In the genomic region with DNA sequence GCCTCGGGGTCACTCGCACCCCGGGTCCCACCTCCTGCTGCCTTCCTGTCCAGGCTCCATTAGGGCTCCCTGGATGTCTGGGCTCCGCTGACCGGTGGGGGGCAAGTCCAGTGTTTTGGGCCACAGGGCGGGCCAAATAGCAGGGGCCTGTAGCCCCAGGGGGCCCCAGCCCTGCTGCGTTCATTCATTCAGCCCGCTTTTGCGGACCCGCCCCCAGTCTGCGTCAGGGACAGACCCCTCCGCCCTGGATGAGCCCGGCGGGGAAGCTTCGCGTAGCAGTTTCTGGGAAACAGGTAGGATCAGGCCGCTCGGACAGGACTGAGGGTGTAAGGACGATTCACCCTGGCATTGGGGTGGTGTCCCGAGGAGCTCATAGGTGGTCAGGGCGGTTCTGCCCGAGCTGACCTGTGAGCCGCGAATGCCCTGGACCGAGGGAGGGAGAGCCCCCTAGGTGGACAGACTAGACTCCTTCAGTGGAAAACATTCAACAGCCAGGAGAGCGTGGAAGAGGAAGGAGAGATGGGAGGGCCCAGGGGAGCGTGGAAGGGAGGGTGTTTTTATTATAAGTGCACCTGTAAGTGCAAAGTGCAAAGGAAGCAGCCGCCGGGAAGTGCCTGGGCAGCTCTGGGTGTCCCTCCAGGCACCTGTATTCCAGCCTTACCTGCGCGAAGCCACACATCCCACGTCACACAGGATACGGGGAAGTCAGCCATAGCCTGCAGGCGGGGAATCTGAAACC, we compare ENCODE assay signal across 8 cellular contexts. TPM values are rescaled to one million over a fixed set of nuclear protein-coding genes. Genes with fewer than 3 reads are reported as not detected.
DNase-seq lines count a peak whose midpoint lies in the region; ATAC-seq, FAIRE-seq and TF ChIP-seq lines count a peak whose summit lies in the region.

No MANE protein-coding gene starts in this region.

- WGBS in smooth muscle cell (ENCODE audit: low lambda C conversion rate) = 2% methylated on average over 31 of the region's 34 CpGs

- H3K27ac Mint-ChIP-seq in astrocyte (ENCODE audit: unreplicated experiment) = peak overlapping the region; percentile 89

- H3K9me3 ChIP-seq in astrocyte (ENCODE audit: insufficient read depth, low read depth, low read length) (no peaks in the 10 kb centered on the region), iPS-18c (ENCODE audit: control insufficient read depth, insufficient read depth, low read length) (no peaks in the 10 kb centered on the region), smooth muscle cell (replicated peaks; ENCODE audit: low read depth) (no peaks in the 10 kb centered on the region)

- H2AFZ ChIP-seq in astrocyte (ENCODE audit: low read depth, low read length) (peak overlapping the region; percentile 93), smooth muscle cell (ENCODE audit: low read depth) (peak overlapping the region; percentile 90)

- no peaks in the 10 kb centered on the region for H3K36me3 Mint-ChIP-seq in astrocyte (ENCODE audit: low read depth, unreplicated experiment)

- TF ChIP-seq CTCF in astrocyte (IDR thresholded peaks at IDR 0.05; ENCODE audit: insufficient read depth, low read depth, low read length) (no peak), smooth muscle cell (IDR thresholded peaks at IDR 0.05; ENCODE audit: borderline replicate concordance, insufficient read depth, poor library complexity, severe bottlenecking) (no peak)

- H3K4me1 Mint-ChIP-seq in astrocyte (ENCODE audit: low read depth, unreplicated experiment) = peaks cover 23% of the 10 kb centered on the region

- peaks cover 56% of the 10 kb centered on the region for H3K79me2 ChIP-seq in astrocyte (ENCODE audit: insufficient read depth, low read length)
- peaks cover 17% of the 10 kb centered on the region for H3K79me2 ChIP-seq in smooth muscle cell (ENCODE audit: low read depth)

- H3F3A ChIP-seq in smooth muscle cell (ENCODE audit: low read depth) = no peaks in the 10 kb centered on the region

- peak; percentile 9 for ATAC-seq in HG02678 (IDR thresholded peaks at IDR 0.05; ENCODE audit: unreplicated experiment)
- no peak for ATAC-seq in HG02870 (IDR thresholded peaks at IDR 0.05; ENCODE audit: unreplicated experiment)

- FAIRE-seq in astrocyte (lab: Jason Lieb, UNC) = no peak

- H3K27me3 ChIP-seq in astrocyte (ENCODE audit: insufficient read depth, low read length) (no peaks in the 10 kb centered on the region), smooth muscle cell (ENCODE audit: low read depth) (no peaks in the 10 kb centered on the region)

- peak overlapping the region; percentile 75 for H3K27ac ChIP-seq in astrocyte (ENCODE audit: low read depth, low read length)
- no peak overlapping the region for H3K27ac ChIP-seq in smooth muscle cell (ENCODE audit: low read depth)

- DNase-seq in NCI-H2107 treated with DMSO at 0.1 percent for 48 hours (lab: John Stamatoyannopoulos, UW; ENCODE audit: unreplicated experiment) (peak; percentile 42), NCI-H2107 (lab: John Stamatoyannopoulos, UW) (no peak), NCI-H345 treated with DMSO at 0.1 percent for 48 hours (lab: John Stamatoyannopoulos, UW; ENCODE audit: unreplicated experiment) (peak; percentile 53), astrocyte (ENCODE audit: low read depth) (no peak), smooth muscle cell (lab: John Stamatoyannopoulos, UW; ENCODE audit: unreplicated experiment) (no peak)

- H4K20me1 ChIP-seq in astrocyte (ENCODE audit: insufficient read depth, low read length) = peaks cover 47% of the 10 kb centered on the region
- H4K20me1 ChIP-seq in smooth muscle cell (ENCODE audit: low read depth) = peaks cover 35% of the 10 kb centered on the region

- peaks cover 9% of the 10 kb centered on the region for H3K27me3 Mint-ChIP-seq in astrocyte (ENCODE audit: low read depth, unreplicated experiment)

- H3K4me1 ChIP-seq in astrocyte (ENCODE audit: insufficient read depth, low read length) = peaks cover 9% of the 10 kb centered on the region
- peaks cover 9% of the 10 kb centered on the region for H3K4me1 ChIP-seq in smooth muscle cell (ENCODE audit: low read depth)

- H3K4me3 ChIP-seq in astrocyte (ENCODE audit: insufficient read depth, low read depth, low read length) (peak overlapping the region; percentile 95), iPS-18c (ENCODE audit: insufficient read depth, low read depth, low read length) (peak overlapping the region; percentile 93), smooth muscle cell (peak overlapping the region; percentile 88)

- no peaks in the 10 kb centered on the region for H3K36me3 ChIP-seq in astrocyte (ENCODE audit: insufficient read depth, low read length)
- no peaks in the 10 kb centered on the region for H3K36me3 ChIP-seq in smooth muscle cell (ENCODE audit: low read depth)

- H3K9ac ChIP-seq in astrocyte (ENCODE audit: low read length) = peak overlapping the region; percentile 93
- H3K9ac ChIP-seq in smooth muscle cell (ENCODE audit: low read depth) = peak overlapping the region; percentile 75

- H3K9me3 Mint-ChIP-seq in astrocyte (ENCODE audit: unreplicated experiment) = peaks cover 2% of the 10 kb centered on the region

- H3K4me2 ChIP-seq in astrocyte (ENCODE audit: low read length) = peak overlapping the region; percentile 99
- peak overlapping the region; percentile 96 for H3K4me2 ChIP-seq in smooth muscle cell

- H3K4me3 Mint-ChIP-seq in astrocyte (ENCODE audit: unreplicated experiment) = peak overlapping the region; percentile 97

RNA-seq across cellular contexts. Expression of a gene that starts 0.6 kb away (rescaled TPM):
- total RNA-seq in astrocyte (50.7 and 57.8 TPM in 2 replicates), smooth muscle cell (12.6 and 30.1 TPM in 2 replicates)
- polyA plus RNA-seq in smooth muscle cell = 19.9 and 34.0 TPM in 2 replicates

RNA-seq across cellular contexts. Expression of a gene that starts 51.8 kb away (rescaled TPM):
- total RNA-seq in astrocyte (199 and 206 TPM in 2 replicates), smooth muscle cell (31.8 and 44.4 TPM in 2 replicates)
- 39.4 and 43.3 TPM in 2 replicates for polyA plus RNA-seq in smooth muscle cell

Comparison
In these comparisons a context has a peak if more than half of its experiments do, and no peak if none do; other contexts are left out.
1. DNase-seq: peak in NCI-H2107 treated with DMSO at 0.1 percent for 48 hours (single experiment) and NCI-H345 treated with DMSO at 0.1 percent for 48 hours (single experiment); none in NCI-H2107 (single experiment), astrocyte (single experiment) and smooth muscle cell (single experiment).
2. Peak in every context shown above with its lines, with median percentiles within 50 percentile points of each other: H3K4me3 ChIP-seq.